In the genomic region with DNA sequence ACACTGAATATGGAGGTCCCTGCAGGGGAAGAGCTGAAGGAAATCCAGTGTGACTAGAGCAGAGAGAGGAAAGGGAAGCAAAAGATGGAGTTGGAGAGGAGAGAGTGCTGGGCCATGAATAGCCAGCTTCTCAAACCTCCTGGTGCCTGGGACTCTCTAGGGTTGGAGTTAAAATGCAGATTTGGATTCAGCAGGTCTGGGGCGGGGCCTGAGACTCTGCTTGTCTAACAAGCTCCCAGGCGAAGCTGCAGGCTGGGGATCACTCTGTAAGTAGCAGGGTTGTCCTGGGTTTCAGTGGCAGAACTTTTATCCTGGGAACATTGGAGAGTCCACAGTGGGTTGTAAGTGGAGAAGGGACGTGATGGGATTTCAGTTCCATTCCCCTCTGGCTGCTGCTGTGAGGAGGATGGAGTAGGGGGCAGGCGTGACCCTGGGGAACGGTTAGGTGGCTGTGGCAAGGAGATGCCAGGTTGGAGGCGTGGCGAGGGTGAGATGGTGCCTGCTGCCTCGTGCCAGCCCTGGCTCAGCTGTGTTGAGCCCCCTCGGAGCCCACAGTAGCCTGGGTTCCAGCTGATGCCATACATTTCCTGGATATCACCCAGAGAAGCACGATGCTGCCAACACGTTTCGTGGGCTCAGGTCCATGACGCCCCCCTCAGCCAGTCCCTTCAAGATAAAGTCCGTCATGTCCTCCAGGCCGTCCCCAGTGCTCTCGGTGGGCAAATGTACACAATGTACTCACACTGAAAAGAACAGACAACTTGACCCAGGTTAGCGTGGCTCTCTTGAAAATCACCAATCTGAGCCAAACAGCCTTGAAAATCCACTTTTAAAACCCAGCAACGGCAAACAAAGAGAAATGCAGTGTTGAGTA, we compare ENCODE assay signal across 1 cellular context.
TF ChIP-seq lines count a peak whose summit lies in the region.

No MANE protein-coding gene starts in this region.

TF ChIP-seq in K562, 482 proteins besides CTCF, POLR2A, EP300 and RAD21:
- 0 out of 4 replicates have a peak, but pooled peaks of 1 of the 2 experiments have one; percentile 14 for TF ChIP-seq FOXA3 (CRISPR knock-in tag; conservative IDR thresholded peaks at IDR 0.05 in 1 of 2, IDR thresholded peaks at IDR 0.05 in 1 of 2)
- TF ChIP-seq THRAP3 (IDR thresholded peaks at IDR 0.05; ENCODE audit: borderline replicate concordance), result no peak
- no peak for TF ChIP-seq FOSL1 (tag; conservative IDR thresholded peaks at IDR 0.05)
- TF ChIP-seq POLR2G (IDR thresholded peaks at IDR 0.05; ENCODE audit: low read depth, low read length), result 0 out of 2 replicates have a peak, but pooled peaks have one; percentile 33
- TF ChIP-seq LEF1 (IDR thresholded peaks at IDR 0.05), result no peak
- TF ChIP-seq DACH1 (IDR thresholded peaks at IDR 0.05; ENCODE audit: partially characterized antibody), result no peak
- peak; percentile 76 for TF ChIP-seq RBM22 (IDR thresholded peaks at IDR 0.05; ENCODE audit: low read depth, low read length, poor library complexity, severe bottlenecking)
- no peak for TF ChIP-seq SMARCA5 (IDR thresholded peaks at IDR 0.05)
- TF ChIP-seq, protein P1, sequence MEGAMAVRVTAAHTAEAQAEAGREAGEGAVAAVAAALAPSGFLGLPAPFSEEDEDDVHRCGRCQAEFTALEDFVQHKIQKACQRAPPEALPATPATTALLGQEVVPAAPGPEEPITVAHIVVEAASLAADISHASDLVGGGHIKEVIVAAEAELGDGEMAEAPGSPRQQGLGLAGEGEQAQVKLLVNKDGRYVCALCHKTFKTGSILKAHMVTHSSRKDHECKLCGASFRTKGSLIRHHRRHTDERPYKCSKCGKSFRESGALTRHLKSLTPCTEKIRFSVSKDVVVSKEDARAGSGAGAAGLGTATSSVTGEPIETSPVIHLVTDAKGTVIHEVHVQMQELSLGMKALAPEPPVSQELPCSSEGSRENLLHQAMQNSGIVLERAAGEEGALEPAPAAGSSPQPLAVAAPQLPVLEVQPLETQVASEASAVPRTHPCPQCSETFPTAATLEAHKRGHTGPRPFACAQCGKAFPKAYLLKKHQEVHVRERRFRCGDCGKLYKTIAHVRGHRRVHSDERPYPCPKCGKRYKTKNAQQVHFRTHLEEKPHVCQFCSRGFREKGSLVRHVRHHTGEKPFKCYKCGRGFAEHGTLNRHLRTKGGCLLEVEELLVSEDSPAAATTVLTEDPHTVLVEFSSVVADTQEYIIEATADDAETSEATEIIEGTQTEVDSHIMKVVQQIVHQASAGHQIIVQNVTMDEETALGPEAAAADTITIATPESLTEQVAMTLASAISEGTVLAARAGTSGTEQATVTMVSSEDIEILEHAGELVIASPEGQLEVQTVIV (CRISPR knock-in tag; IDR thresholded peaks at IDR 0.05; ENCODE audit: borderline replicate concordance), result no peak
- no peak for TF ChIP-seq ELF1 (tag; IDR thresholded peaks at IDR 0.05)
- TF ChIP-seq, protein P2, sequence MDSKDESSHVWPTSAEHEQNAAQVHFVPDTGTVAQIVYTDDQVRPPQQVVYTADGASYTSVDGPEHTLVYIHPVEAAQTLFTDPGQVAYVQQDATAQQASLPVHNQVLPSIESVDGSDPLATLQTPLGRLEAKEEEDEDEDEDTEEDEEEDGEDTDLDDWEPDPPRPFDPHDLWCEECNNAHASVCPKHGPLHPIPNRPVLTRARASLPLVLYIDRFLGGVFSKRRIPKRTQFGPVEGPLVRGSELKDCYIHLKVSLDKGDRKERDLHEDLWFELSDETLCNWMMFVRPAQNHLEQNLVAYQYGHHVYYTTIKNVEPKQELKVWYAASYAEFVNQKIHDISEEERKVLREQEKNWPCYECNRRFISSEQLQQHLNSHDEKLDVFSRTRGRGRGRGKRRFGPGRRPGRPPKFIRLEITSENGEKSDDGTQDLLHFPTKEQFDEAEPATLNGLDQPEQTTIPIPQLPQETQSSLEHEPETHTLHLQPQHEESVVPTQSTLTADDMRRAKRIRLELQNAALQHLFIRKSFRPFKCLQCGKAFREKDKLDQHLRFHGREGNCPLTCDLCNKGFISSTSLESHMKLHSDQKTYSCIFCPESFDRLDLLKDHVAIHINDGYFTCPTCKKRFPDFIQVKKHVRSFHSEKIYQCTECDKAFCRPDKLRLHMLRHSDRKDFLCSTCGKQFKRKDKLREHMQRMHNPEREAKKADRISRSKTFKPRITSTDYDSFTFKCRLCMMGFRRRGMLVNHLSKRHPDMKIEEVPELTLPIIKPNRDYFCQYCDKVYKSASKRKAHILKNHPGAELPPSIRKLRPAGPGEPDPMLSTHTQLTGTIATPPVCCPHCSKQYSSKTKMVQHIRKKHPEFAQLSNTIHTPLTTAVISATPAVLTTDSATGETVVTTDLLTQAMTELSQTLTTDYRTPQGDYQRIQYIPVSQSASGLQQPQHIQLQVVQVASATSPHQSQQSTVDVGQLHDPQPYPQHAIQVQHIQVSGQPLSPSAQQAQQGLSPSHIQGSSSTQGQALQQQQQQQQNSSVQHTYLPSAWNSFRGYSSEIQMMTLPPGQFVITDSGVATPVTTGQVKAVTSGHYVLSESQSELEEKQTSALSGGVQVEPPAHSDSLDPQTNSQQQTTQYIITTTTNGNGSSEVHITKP (IDR thresholded peaks at IDR 0.05; ENCODE audit: partially characterized antibody), result no peak
- no peak for TF ChIP-seq ZNF282 (CRISPR knock-in tag; IDR thresholded peaks at IDR 0.05)
- TF ChIP-seq, protein P3, sequence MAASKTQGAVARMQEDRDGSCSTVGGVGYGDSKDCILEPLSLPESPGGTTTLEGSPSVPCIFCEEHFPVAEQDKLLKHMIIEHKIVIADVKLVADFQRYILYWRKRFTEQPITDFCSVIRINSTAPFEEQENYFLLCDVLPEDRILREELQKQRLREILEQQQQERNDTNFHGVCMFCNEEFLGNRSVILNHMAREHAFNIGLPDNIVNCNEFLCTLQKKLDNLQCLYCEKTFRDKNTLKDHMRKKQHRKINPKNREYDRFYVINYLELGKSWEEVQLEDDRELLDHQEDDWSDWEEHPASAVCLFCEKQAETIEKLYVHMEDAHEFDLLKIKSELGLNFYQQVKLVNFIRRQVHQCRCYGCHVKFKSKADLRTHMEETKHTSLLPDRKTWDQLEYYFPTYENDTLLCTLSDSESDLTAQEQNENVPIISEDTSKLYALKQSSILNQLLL (CRISPR knock-in tag; IDR thresholded peaks at IDR 0.05; ENCODE audit: borderline replicate concordance), result no peak
- TF ChIP-seq BACH1 (tag; IDR thresholded peaks at IDR 0.05), result no peak
- TF ChIP-seq ZNF311 (CRISPR knock-in tag; IDR thresholded peaks at IDR 0.05), result no peak
